ENCODE assay signal across 8 cellular contexts in the genomic region with DNA sequence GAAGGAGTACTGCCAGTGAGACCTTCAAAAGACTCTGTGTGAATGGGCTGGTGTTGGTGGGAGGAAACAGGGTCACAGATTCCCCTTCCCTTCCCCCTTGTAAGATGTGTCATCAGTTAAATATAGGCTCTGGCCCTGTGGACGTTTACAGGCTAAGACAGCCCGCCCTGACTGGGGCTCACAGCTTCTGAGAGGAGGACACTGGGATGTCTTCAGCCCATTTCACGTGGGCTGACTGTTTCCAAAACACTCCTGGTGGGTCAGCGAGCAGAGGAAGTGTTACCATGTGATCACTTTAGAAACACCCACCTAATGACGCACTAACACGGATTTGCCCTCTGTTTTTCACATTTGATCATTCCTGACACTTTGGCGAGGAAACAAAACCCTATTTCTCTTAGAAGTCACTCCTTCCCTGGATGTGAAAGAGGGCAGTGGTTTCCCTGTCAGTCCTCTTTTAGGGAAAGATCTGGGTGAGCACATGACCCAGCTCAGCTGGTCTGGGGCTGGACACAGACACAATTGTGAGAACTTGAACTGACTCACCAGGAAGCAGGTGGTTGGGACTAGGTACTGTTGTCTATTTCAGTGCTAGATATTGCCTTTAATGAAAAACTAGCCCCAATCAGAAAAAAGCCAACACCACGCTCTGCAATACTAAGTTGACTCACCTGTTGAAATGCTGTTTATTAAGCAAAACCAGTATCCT. TPM values are rescaled to one million over a fixed set of nuclear protein-coding genes. Genes with fewer than 3 reads are reported as not detected.
DNase-seq lines count a peak whose midpoint lies in the region; ATAC-seq, FAIRE-seq and TF ChIP-seq lines count a peak whose summit lies in the region.

No MANE protein-coding gene starts in this region.

- SMC1A ChIA-PET in GM12878 (lab: Charles Lee; ENCODE audit: uncharacterized antibody, unreplicated experiment) = no interaction called here

- no peak for TF ChIP-seq POLR2A in GM12878 (IDR thresholded peaks at IDR 0.05; ENCODE audit: low read depth, low read length)

- no peak for TF ChIP-seq EP300 in GM12878 (IDR thresholded peaks at IDR 0.05; ENCODE audit: borderline replicate concordance in 1 of 2, control insufficient read depth in 1 of 2, low read depth in 2 of 2, low read length in 2 of 2)

- RAD21 ChIA-PET in GM12878 (lab: Charles Lee; ENCODE audit: unreplicated experiment) = no interaction called here

- no peak for TF ChIP-seq CTCF in GM12878 (IDR thresholded peaks at IDR 0.05 in 2 of 3, conservative IDR thresholded peaks at IDR 0.05 in 1 of 3; ENCODE audit: control insufficient read depth in 2 of 3, extremely low read depth in 1 of 3, insufficient read depth in 1 of 3, low read depth in 3 of 3, low read length in 3 of 3)

- peaks cover 27% of the 10 kb centered on the region for H3K4me1 ChIP-seq in GM12878 (ENCODE audit: control insufficient read depth, insufficient read depth, low read length)

- in situ Hi-C loops in GM12878 (cut with MboI) = no loop called here

- H3K27me3 ChIP-seq in GM12878 (replicated peaks in 1 of 2; ENCODE audit: control insufficient read depth in 2 of 2, insufficient read depth in 2 of 2, low read length in 1 of 2) = peaks cover 0 to 6% of the 10 kb centered on the region in 2 experiments; a peak in 2 of 4 replicates

- TF ChIP-seq RAD21 in GM12878 (IDR thresholded peaks at IDR 0.05; ENCODE audit: insufficient read depth, low read depth, low read length) = no peak

- CTCF ChIA-PET in GM12878 (lab: Yijun Ruan, JAX) = no interaction called here

- H3K9me3 ChIP-seq in GM12878 (replicated peaks; ENCODE audit: control insufficient read depth, insufficient read depth, low read length) = no peaks in the 10 kb centered on the region

- no peak overlapping the region for H2AFZ ChIP-seq in GM12878 (ENCODE audit: control insufficient read depth, low read depth, low read length)

- no peak overlapping the region for H3K9ac ChIP-seq in GM12878 (ENCODE audit: control insufficient read depth, insufficient read depth, low read length)

- H3K4me2 ChIP-seq in GM12878 (ENCODE audit: control insufficient read depth, insufficient read depth) = peak overlapping the region; percentile 29; the same call in 1 of the 2 replicates

- ATAC-seq in GM18520 (IDR thresholded peaks at IDR 0.05; ENCODE audit: unreplicated experiment) (peak; percentile 61), HG02973 (IDR thresholded peaks at IDR 0.05; ENCODE audit: unreplicated experiment) (peak; percentile 46), GM12878 (peak; percentile 72), left colon (no peak)

- no TSS peak for BruUV-seq in GM12878 (replicated peaks; lab: Mats Ljungman, UMichigan)

- DNase-seq in RPMI8226 (peak; percentile 29), GM12878 (ENCODE audit: low read depth, low spot score) (peak; percentile 31), left colon (peak; percentile 29 to 67), NCI-H1694 (lab: John Stamatoyannopoulos, UW) (no peak), middle frontal gyrus (ENCODE audit: extremely low spot score, low spot score) (no peak)
- peak; percentile 12 for DNase-seq in stimulated activated CD8-positive, alpha-beta memory T cell treated with anti-CD3 and anti-CD28 coated beads, Interleukin-2, amount 100 ng/mL, for 1 hour (ENCODE audit: low read depth in 2 of 2)

- FAIRE-seq in GM12878 (lab: Jason Lieb, UNC) = peak; percentile 88

- H3K79me2 ChIP-seq in GM12878 (ENCODE audit: control insufficient read depth, insufficient read depth, low read length) = no peaks in the 10 kb centered on the region

- no peak overlapping the region for H3K27ac ChIP-seq in GM12878 (ENCODE audit: control insufficient read depth, insufficient read depth)

- H4K20me1 ChIP-seq in GM12878 (ENCODE audit: control insufficient read depth, insufficient read depth) = no peaks in the 10 kb centered on the region

- intact Hi-C loops in GM12878 (cut with micrococcal nuclease; ENCODE audit: unreplicated experiment) = no loop called here
- intact Hi-C loops in left colon (cut with DNase I, micrococcal nuclease) = no loop called here

- H3K36me3 ChIP-seq in GM12878 (ENCODE audit: control insufficient read depth in 2 of 2, insufficient read depth in 2 of 2, low read length in 1 of 2) = no peaks in the 10 kb centered on the region

- POLR2A ChIA-PET in GM12878 (lab: Charles Lee) = no interaction called here

- under 1% methylated on average over 8 of the region's 8 CpGs for WGBS in GM12878 (ENCODE audit: insufficient coverage, insufficient replicate concordance, low lambda C conversion rate, missing lambda C conversion rate)

- H3K4me3 ChIP-seq in GM12878 = no peak overlapping the region

TF ChIP-seq in GM12878, 131 proteins besides CTCF, POLR2A, EP300 and RAD21 (continues in another document):
- TF ChIP-seq, protein P1, sequence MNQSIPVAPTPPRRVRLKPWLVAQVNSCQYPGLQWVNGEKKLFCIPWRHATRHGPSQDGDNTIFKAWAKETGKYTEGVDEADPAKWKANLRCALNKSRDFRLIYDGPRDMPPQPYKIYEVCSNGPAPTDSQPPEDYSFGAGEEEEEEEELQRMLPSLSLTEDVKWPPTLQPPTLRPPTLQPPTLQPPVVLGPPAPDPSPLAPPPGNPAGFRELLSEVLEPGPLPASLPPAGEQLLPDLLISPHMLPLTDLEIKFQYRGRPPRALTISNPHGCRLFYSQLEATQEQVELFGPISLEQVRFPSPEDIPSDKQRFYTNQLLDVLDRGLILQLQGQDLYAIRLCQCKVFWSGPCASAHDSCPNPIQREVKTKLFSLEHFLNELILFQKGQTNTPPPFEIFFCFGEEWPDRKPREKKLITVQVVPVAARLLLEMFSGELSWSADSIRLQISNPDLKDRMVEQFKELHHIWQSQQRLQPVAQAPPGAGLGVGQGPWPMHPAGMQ (IDR thresholded peaks at IDR 0.05; ENCODE audit: borderline replicate concordance) = no peak
- TF ChIP-seq CREB1 (IDR thresholded peaks at IDR 0.05; ENCODE audit: low read depth) (0 out of 2 replicates have a peak, but pooled peaks have one; percentile 10), IKZF2 (IDR thresholded peaks at IDR 0.05) (peak; percentile 48 to 55; a peak in 3 of 4 replicates), JUNB (IDR thresholded peaks at IDR 0.05) (0 out of 2 replicates have a peak, but pooled peaks have one; percentile 20), TCF3 (IDR thresholded peaks at IDR 0.05; ENCODE audit: borderline replicate concordance, insufficient read depth, low read depth, low read length) (0 out of 2 replicates have a peak, but pooled peaks have one; percentile 46), SIN3A (IDR thresholded peaks at IDR 0.05; ENCODE audit: low read depth, low read length) (no peak), RUNX3 (IDR thresholded peaks at IDR 0.05; ENCODE audit: low read length) (peak; percentile 16; the same call in 1 of the 2 replicates), SUPT20H (IDR thresholded peaks at IDR 0.05; ENCODE audit: borderline replicate concordance, control insufficient read depth, low read depth, low read length) (no peak), IKZF1 (conservative IDR thresholded peaks at IDR 0.05) (peak; percentile 47; the same call in 1 of the 2 replicates)
- TF ChIP-seq, protein P2, sequence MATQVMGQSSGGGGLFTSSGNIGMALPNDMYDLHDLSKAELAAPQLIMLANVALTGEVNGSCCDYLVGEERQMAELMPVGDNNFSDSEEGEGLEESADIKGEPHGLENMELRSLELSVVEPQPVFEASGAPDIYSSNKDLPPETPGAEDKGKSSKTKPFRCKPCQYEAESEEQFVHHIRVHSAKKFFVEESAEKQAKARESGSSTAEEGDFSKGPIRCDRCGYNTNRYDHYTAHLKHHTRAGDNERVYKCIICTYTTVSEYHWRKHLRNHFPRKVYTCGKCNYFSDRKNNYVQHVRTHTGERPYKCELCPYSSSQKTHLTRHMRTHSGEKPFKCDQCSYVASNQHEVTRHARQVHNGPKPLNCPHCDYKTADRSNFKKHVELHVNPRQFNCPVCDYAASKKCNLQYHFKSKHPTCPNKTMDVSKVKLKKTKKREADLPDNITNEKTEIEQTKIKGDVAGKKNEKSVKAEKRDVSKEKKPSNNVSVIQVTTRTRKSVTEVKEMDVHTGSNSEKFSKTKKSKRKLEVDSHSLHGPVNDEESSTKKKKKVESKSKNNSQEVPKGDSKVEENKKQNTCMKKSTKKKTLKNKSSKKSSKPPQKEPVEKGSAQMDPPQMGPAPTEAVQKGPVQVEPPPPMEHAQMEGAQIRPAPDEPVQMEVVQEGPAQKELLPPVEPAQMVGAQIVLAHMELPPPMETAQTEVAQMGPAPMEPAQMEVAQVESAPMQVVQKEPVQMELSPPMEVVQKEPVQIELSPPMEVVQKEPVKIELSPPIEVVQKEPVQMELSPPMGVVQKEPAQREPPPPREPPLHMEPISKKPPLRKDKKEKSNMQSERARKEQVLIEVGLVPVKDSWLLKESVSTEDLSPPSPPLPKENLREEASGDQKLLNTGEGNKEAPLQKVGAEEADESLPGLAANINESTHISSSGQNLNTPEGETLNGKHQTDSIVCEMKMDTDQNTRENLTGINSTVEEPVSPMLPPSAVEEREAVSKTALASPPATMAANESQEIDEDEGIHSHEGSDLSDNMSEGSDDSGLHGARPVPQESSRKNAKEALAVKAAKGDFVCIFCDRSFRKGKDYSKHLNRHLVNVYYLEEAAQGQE (IDR thresholded peaks at IDR 0.05; ENCODE audit: low read depth, low read length) = no peak

RNA-seq across cellular contexts. Expression of a gene that starts 38.9 kb away (rescaled TPM):
- total RNA-seq in GM12878 (2013; cell fraction: nucleolus; rRNA removed) = not detected in 2 replicates
- total RNA-seq in GM12878 (2014; rRNA removed) (not detected in 2 replicates), GM12878 (2014; rRNA removed; fragmentation: Illumina TruSeq; extraction: Trizol) (not detected in 2 replicates), GM12878 (2021) (not detected in 2 replicates), left colon (not detected)
- polyA plus RNA-seq in GM12878 (2011; ENCODE audit: low read depth) = not detected
- polyA plus RNA-seq in GM12878 (2011; rRNA removed) (not detected in 2 replicates), GM12878 (2014; fragmentation: Illumina TruSeq; extraction: Trizol) (0.04 TPM in 1 of 2 replicates, not detected in the other), GM12878 (2014; fragmentation: Nextera tagmentation; extraction: Ambion mirVana) (not detected), GM12878 (2014; rRNA removed) (not detected in 2 replicates), GM12878 (2016; fragmentation: Nextera tagmentation; extraction: Ambion mirVana) (not detected)
- not detected in 2 replicates for polyA plus RNA-seq in GM12878 (2011; cell fraction: cytosol; rRNA removed)
- polyA plus RNA-seq in GM12878 (2011; cell fraction: nucleus; rRNA removed) = not detected in 2 replicates
- polyA plus RNA-seq in GM12878 (2012) = not detected in 2 replicates
- not detected in 2 replicates for polyA minus RNA-seq in GM12878 (2011; rRNA and poly(A)+ RNA removed)
- not detected in 2 replicates for polyA minus RNA-seq in GM12878 (2011; cell fraction: cytosol; rRNA and poly(A)+ RNA removed)
- polyA minus RNA-seq in GM12878 (2011; cell fraction: nucleus; rRNA and poly(A)+ RNA removed) = not detected in 2 replicates

Comparison
In these comparisons a context has a peak if more than half of its experiments do, and no peak if none do; other contexts are left out.
1. DNase-seq: peak in RPMI8226 (single experiment), GM12878 (single experiment), left colon (2 of 2) and stimulated activated CD8-positive, alpha-beta memory T cell treated with anti-CD3 and anti-CD28 coated beads, Interleukin-2, amount 100 ng/mL, for 1 hour (2 of 2); none in NCI-H1694 (single experiment) and middle frontal gyrus (single experiment).